ENCODE assay signal across 19 cellular contexts in genomic region chr6:158020272-158020711, GRCh38. TPM values are rescaled to one million over a fixed set of nuclear protein-coding genes. Genes with fewer than 3 reads are reported as not detected.
DNase-seq lines count a peak whose midpoint lies in the region; ATAC-seq, FAIRE-seq and TF ChIP-seq lines count a peak whose summit lies in the region.
"Had no signal": no experiment of that assay in that cellular context is flagged by ENCODE, and none has a peak within 500 bp of the region (broad histone marks: within the 10 kb centered on the region; RNA-seq: fewer than 3 reads in every experiment).

No MANE protein-coding gene starts in this region.

- TF ChIP-seq CTCF in omental fat pad (IDR thresholded peaks at IDR 0.05) (no peak), foreskin fibroblast (IDR thresholded peaks at IDR 0.05; ENCODE audit: low read depth, low read length) (no peak)

- H3K27me3 ChIP-seq in skeletal muscle tissue (ENCODE audit: control insufficient read depth in 3 of 3, insufficient read depth in 3 of 3, low read length in 3 of 3), result no peaks in the 10 kb centered on the region
- H3K27me3 ChIP-seq: esophagus squamous epithelium, thyroid gland had no signal

- no peak for DNase-seq in activated T-cell treated with anti-CD3 and anti-CD28 coated beads, Interleukin-2, amount 50 U/mL, for 4 hours
- DNase-seq in activated T-cell treated with anti-CD3 and anti-CD28 coated beads for 4 hours (no peak), RCC 7860 (ENCODE audit: low spot score) (peak; percentile 4), omental fat pad (ENCODE audit: low spot score) (no peak), foreskin fibroblast (no peak), NCI-H1105 (lab: John Stamatoyannopoulos, UW) (no peak)
- DNase-seq: activated B cell treated with CpG ODN at 0.5 μM for 24 hours; Calu3; central memory CD4-positive, alpha-beta T cell; esophagus squamous epithelium; hippocampal formation; NCI-H1694; NCI-H510A; nucleus accumbens; PC-9; thyroid gland had no signal

- H3K36me3 ChIP-seq in skeletal muscle tissue (ENCODE audit: control insufficient read depth in 3 of 3, insufficient read depth in 3 of 3, low read length in 3 of 3), result peaks cover 0 to 5% (median 0%) of the 10 kb centered on the region in 3 donors
- H3K36me3 ChIP-seq: left ventricle myocardium inferior, thyroid gland had no signal

- H3K9me3 ChIP-seq in skeletal muscle tissue (ENCODE audit: control insufficient read depth in 3 of 3, low read length in 3 of 3), result no peaks in the 10 kb centered on the region
- H3K9me3 ChIP-seq: esophagus squamous epithelium, left ventricle myocardium inferior, thyroid gland had no signal

- H3K36me3 Mint-ChIP-seq in activated T-cell treated with anti-CD3 and anti-CD28 coated beads, Interleukin-2, amount 50 U/mL, for 4 hours (ENCODE audit: insufficient read depth), result peaks cover 16% of the 10 kb centered on the region

- peaks cover 13 to 19% (median 19%) of the 10 kb centered on the region in 3 donors for H3K4me1 ChIP-seq in skeletal muscle tissue (ENCODE audit: control insufficient read depth in 3 of 3, insufficient read depth in 3 of 3, low read length in 3 of 3)

- H3K9ac ChIP-seq in skeletal muscle tissue (ENCODE audit: low read depth in 1 of 3, low read length in 3 of 3), result no peak overlapping the region

- peak; percentile 55 to 72 for ATAC-seq in activated T-cell treated with anti-CD3 and anti-CD28 coated beads, Interleukin-2, amount 50 U/mL, for 4 hours
- ATAC-seq in esophagus mucosa (peak; percentile 93), omental fat pad (ENCODE audit: low FRiP score) (no peak)

- peak overlapping the region; percentile 6 for H3K27ac ChIP-seq in skeletal muscle tissue (ENCODE audit: low read depth, low read length)
- H3K27ac ChIP-seq: left ventricle myocardium inferior, PC-9, thyroid gland had no signal

- peaks cover 10% of the 10 kb centered on the region for H3K4me1 Mint-ChIP-seq in activated T-cell treated with anti-CD3 and anti-CD28 coated beads, Interleukin-2, amount 50 U/mL, for 4 hours (ENCODE audit: low read depth)

- H3K4me3 Mint-ChIP-seq in activated T-cell treated with anti-CD3 and anti-CD28 coated beads, Interleukin-2, amount 50 U/mL, for 4 hours, result no peak overlapping the region
- H3K4me3 Mint-ChIP-seq: activated B cell treated with CpG ODN at 0.5 μM for 24 hours had no signal

- H3K9me3 Mint-ChIP-seq in activated T-cell treated with anti-CD3 and anti-CD28 coated beads, Interleukin-2, amount 50 U/mL, for 4 hours, result no peaks in the 10 kb centered on the region
- H3K9me3 Mint-ChIP-seq: activated B cell treated with CpG ODN at 0.5 μM for 24 hours had no signal

- no peak for FAIRE-seq in RCC 7860 (lab: Jason Lieb, UNC)

- no peak overlapping the region for H3K4me3 ChIP-seq in skeletal muscle tissue (ENCODE audit: low read length in 3 of 3)
- no peak overlapping the region for H3K4me3 ChIP-seq in foreskin fibroblast (ENCODE audit: low read depth in 1 of 2, low read length in 2 of 2)
- H3K4me3 ChIP-seq: esophagus squamous epithelium, left ventricle myocardium inferior, PC-9, thyroid gland had no signal

- H3K27me3 Mint-ChIP-seq in activated T-cell treated with anti-CD3 and anti-CD28 coated beads, Interleukin-2, amount 50 U/mL, for 4 hours (ENCODE audit: low read depth), result no peaks in the 10 kb centered on the region
- H3K27me3 Mint-ChIP-seq: activated B cell treated with CpG ODN at 0.5 μM for 24 hours had no signal

RNA-seq across cellular contexts. Expression of gene SYNJ2, which starts 38.6 kb away (rescaled TPM):
- total RNA-seq in activated T-cell treated with anti-CD3 and anti-CD28 coated beads, Interleukin-2, amount 50 U/mL, for 4 hours, result 10 to 100 TPM; 22.9 to 27.8 (median 24.2) TPM
- total RNA-seq in esophagus mucosa, result 12.9 TPM
- 8.4 TPM for total RNA-seq in skeletal muscle tissue
- total RNA-seq in omental fat pad, result 10 to 100 TPM in 1 of 4 donors, 1 to 10 TPM in 3; 2.3 to 27.6 (median 6.4) TPM
